ENCODE assay signal across 1 cellular context in genomic region chr19:763869-764268, GRCh38.
TF ChIP-seq lines count a peak whose summit lies in the region.

No MANE protein-coding gene starts in this region.

TF ChIP-seq in HCT116, 20 proteins besides CTCF, POLR2A, EP300 and RAD21 (continued from another document):
- no peak for TF ChIP-seq EZH2phosphoT487 (IDR thresholded peaks at IDR 0.05; ENCODE audit: borderline replicate concordance)
- TF ChIP-seq EZH2 (IDR thresholded peaks at IDR 0.05) = no peak
- TF ChIP-seq ZNF274 (IDR thresholded peaks at IDR 0.05; ENCODE audit: low read depth, low read length) = no peak
- TF ChIP-seq ZBTB33 (IDR thresholded peaks at IDR 0.05; ENCODE audit: extremely low read depth, insufficient replicate concordance, low read length) = no peak
- TF ChIP-seq, protein P1, sequence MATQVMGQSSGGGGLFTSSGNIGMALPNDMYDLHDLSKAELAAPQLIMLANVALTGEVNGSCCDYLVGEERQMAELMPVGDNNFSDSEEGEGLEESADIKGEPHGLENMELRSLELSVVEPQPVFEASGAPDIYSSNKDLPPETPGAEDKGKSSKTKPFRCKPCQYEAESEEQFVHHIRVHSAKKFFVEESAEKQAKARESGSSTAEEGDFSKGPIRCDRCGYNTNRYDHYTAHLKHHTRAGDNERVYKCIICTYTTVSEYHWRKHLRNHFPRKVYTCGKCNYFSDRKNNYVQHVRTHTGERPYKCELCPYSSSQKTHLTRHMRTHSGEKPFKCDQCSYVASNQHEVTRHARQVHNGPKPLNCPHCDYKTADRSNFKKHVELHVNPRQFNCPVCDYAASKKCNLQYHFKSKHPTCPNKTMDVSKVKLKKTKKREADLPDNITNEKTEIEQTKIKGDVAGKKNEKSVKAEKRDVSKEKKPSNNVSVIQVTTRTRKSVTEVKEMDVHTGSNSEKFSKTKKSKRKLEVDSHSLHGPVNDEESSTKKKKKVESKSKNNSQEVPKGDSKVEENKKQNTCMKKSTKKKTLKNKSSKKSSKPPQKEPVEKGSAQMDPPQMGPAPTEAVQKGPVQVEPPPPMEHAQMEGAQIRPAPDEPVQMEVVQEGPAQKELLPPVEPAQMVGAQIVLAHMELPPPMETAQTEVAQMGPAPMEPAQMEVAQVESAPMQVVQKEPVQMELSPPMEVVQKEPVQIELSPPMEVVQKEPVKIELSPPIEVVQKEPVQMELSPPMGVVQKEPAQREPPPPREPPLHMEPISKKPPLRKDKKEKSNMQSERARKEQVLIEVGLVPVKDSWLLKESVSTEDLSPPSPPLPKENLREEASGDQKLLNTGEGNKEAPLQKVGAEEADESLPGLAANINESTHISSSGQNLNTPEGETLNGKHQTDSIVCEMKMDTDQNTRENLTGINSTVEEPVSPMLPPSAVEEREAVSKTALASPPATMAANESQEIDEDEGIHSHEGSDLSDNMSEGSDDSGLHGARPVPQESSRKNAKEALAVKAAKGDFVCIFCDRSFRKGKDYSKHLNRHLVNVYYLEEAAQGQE (IDR thresholded peaks at IDR 0.05; ENCODE audit: low read depth) = no peak
- TF ChIP-seq ATF3 (IDR thresholded peaks at IDR 0.05) = no peak
- TF ChIP-seq MAX (IDR thresholded peaks at IDR 0.05) = no peak
